8 cellular contexts compared by ENCODE assay signal in the genomic region with DNA sequence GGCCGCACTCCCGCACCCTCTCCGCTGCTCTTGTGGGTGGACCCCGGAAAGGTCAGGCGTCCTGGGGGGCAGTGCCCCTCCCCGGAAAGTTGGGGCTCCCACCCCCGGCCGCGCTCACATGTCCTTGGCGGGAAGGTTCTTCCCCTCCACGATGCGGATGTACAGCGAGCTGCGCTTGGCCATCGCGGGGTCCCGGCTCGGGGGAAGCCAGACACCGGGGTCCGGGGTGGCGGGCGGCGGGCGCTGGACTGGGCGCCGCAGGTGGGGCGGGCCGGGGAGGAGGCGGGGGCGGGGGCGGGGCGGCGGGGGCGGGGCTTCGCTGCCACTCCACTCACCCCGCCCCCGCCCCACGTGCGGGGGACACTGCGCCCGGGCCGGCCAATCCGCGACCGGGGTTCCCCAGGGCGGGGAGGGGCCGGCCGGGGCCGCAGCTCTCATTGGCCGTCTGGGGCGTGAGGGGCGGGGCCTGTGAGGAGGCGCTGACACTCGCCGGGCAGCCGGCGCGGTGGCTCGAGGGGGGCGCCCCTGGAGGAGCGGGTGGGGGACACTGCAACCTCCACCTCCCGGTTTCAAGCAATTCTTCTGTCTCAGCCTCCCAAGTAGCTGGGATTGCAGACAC. TPM values are rescaled to one million over a fixed set of nuclear protein-coding genes. Genes with fewer than 3 reads are reported as not detected.
DNase-seq lines count a peak whose midpoint lies in the region; ATAC-seq, FAIRE-seq and TF ChIP-seq lines count a peak whose summit lies in the region.
"Not testable (repeated sequence)": the region's sequence is repeated elsewhere in the genome, so short reads cannot be mapped to it uniquely, and the experiment has no call there.

A gene (minus strand): TSS at position 250 of the 619 bp plus-strand sequence. CDS start 67 bp downstream, at position 183.

- not testable (repeated sequence) for H3K27ac Mint-ChIP-seq in activated CD8-positive, alpha-beta memory T cell treated with anti-CD3 and anti-CD28 coated beads, Interleukin-2, amount 10 ng/mL, durations not matched to agents 7 days and 5 days

- in situ Hi-C loops in HepG2 (cut with HindIII; ENCODE audit: extremely low pct_ligation_motif_present, low pct_unique_long_range_greater_than_20kb), result not testable (repeated sequence)

- peak; percentile 73 for ATAC-seq in GM19035 (IDR thresholded peaks at IDR 0.05; ENCODE audit: unreplicated experiment)
- ATAC-seq in HG02884 (IDR thresholded peaks at IDR 0.05; ENCODE audit: unreplicated experiment), result peak; percentile 57
- peak; percentile 99 for ATAC-seq in activated CD8-positive, alpha-beta memory T cell treated with anti-CD3 and anti-CD28 coated beads, Interleukin-2, amount 10 ng/mL, durations not matched to agents 7 days and 5 days
- peak; percentile 82 for ATAC-seq in HepG2

- H2AFZ ChIP-seq in MM.1S (ENCODE audit: low read length); HepG2 (ENCODE audit: low read length): not testable (repeated sequence)

- not testable (repeated sequence) for TF ChIP-seq CTCF in AG09309 (IDR thresholded peaks at IDR 0.05; ENCODE audit: control insufficient read depth, insufficient read depth, low read depth, low read length, missing control alignments); MM.1S (IDR thresholded peaks at IDR 0.05; ENCODE audit: low read length); HepG2 (CRISPR knock-in tag; IDR thresholded peaks at IDR 0.05)

- not testable (repeated sequence) for H3K27ac ChIP-seq in MM.1S (ENCODE audit: low read length); HepG2 (ENCODE audit: extremely low read length, insufficient read depth, low read length)
- H3K27ac ChIP-seq in skin epidermis, result peak within 1 kb of the TSS in 1 of 21 experiments; percentile 51

- POLR2A ChIA-PET in HepG2 (lab: Yijun Ruan, JAX), result not testable (repeated sequence)

- not testable (repeated sequence) for H3K4me1 Mint-ChIP-seq in activated CD8-positive, alpha-beta memory T cell treated with anti-CD3 and anti-CD28 coated beads, Interleukin-2, amount 10 ng/mL, durations not matched to agents 7 days and 5 days

- H3K4me3 ChIP-seq in AG09309 (ENCODE audit: control insufficient read depth, low read depth, low read length) (peak within 1 kb of the TSS; percentile 35), MM.1S (ENCODE audit: low read length) (peak within 1 kb of the TSS; percentile 51; the same call in 1 of the 2 replicates), HepG2 (replicated peaks in 1 of 3; ENCODE audit: insufficient read depth in 1 of 3, low read depth in 2 of 3, low read length in 3 of 3) (peak within 1 kb of the TSS in 2 of 3 experiments; percentile 46 to 47; a peak in 3 of 6 replicates), skin epidermis (peak within 1 kb of the TSS; percentile 27 to 46 (median 30))

- CTCF ChIA-PET in activated CD8-positive, alpha-beta memory T cell treated with anti-CD3 and anti-CD28 coated beads, Interleukin-2, amount 10 ng/mL, durations not matched to agents 7 days and 5 days (lab: Charles Lee); HepG2 (lab: Yijun Ruan, JAX; ENCODE audit: low intra/inter-chr PET ratio, low total read pairs): not testable (repeated sequence)

- not testable (repeated sequence) for BruUV-seq in HepG2 (replicated peaks; lab: Mats Ljungman, UMichigan)

- not testable (repeated sequence) for H3K4me2 ChIP-seq in MM.1S (ENCODE audit: low read depth, low read length)
- H3K4me2 ChIP-seq in HepG2 (ENCODE audit: low read depth, low read length), result peak within 1 kb of the TSS; percentile 36; the same call in 1 of the 2 replicates

- not testable (repeated sequence) for H3K9me3 ChIP-seq in MM.1S (replicated peaks; ENCODE audit: insufficient read depth, low read length); HepG2 (ENCODE audit: low read length)

- not testable (repeated sequence) for DNase-seq in AG09309 (ENCODE audit: low read depth); HepG2 (ENCODE audit: low spot score)
- peak; percentile 28 for DNase-seq in MM.1S
- DNase-seq in activated CD8-positive, alpha-beta memory T cell treated with anti-CD3 and anti-CD28 coated beads, Interleukin-2, amount 10 ng/mL, durations not matched to agents 7 days and 5 days, result peak; percentile 50
- peak; percentile 33 for DNase-seq in effector CD4-positive, alpha-beta T cell

- H3K9me2 ChIP-seq in MM.1S (replicated peaks; ENCODE audit: insufficient read depth, low read length), result not testable (repeated sequence)

- H3K9me3 Mint-ChIP-seq in activated CD8-positive, alpha-beta memory T cell treated with anti-CD3 and anti-CD28 coated beads, Interleukin-2, amount 10 ng/mL, durations not matched to agents 7 days and 5 days (ENCODE audit: low read depth), result not testable (repeated sequence)

- not testable (repeated sequence) for TF ChIP-seq RAD21 in HepG2 (CRISPR knock-in tag; IDR thresholded peaks at IDR 0.05)

- H3K79me2 ChIP-seq in MM.1S (ENCODE audit: low read length); HepG2 (ENCODE audit: insufficient read depth, low read length): not testable (repeated sequence)

- not testable (repeated sequence) for H3K4me3 Mint-ChIP-seq in activated CD8-positive, alpha-beta memory T cell treated with anti-CD3 and anti-CD28 coated beads, Interleukin-2, amount 10 ng/mL, durations not matched to agents 7 days and 5 days

- intact Hi-C loops in HepG2 (cut with micrococcal nuclease; ENCODE audit: unreplicated experiment), result not testable (repeated sequence)

- H3K36me3 ChIP-seq in MM.1S (replicated peaks; ENCODE audit: insufficient read depth, low read length); HepG2 (replicated peaks in 1 of 2; ENCODE audit: control insufficient read depth in 1 of 2, insufficient read depth in 2 of 2, low read length in 2 of 2): not testable (repeated sequence)

- H3K36me3 Mint-ChIP-seq in activated CD8-positive, alpha-beta memory T cell treated with anti-CD3 and anti-CD28 coated beads, Interleukin-2, amount 10 ng/mL, durations not matched to agents 7 days and 5 days, result not testable (repeated sequence)

- not testable (repeated sequence) for H3K27me3 ChIP-seq in MM.1S (replicated peaks; ENCODE audit: insufficient read depth, low read length); HepG2 (ENCODE audit: control insufficient read depth in 1 of 2, insufficient read depth in 2 of 2, low read length in 2 of 2)

- not testable (repeated sequence) for H3K27me3 Mint-ChIP-seq in activated CD8-positive, alpha-beta memory T cell treated with anti-CD3 and anti-CD28 coated beads, Interleukin-2, amount 10 ng/mL, durations not matched to agents 7 days and 5 days

- not testable (repeated sequence) for H3K4me1 ChIP-seq in MM.1S (ENCODE audit: low read length); HepG2 (ENCODE audit: insufficient read depth, low read length)

- H3K9ac ChIP-seq in MM.1S (ENCODE audit: low read length); HepG2 (ENCODE audit: insufficient read depth, low read depth, low read length): not testable (repeated sequence)

- WGBS in HepG2 (ENCODE audit: low lambda C conversion rate), result no CpG with 5 or more reads among the region's 62 CpGs

- TF ChIP-seq POLR2A in HepG2 (IDR thresholded peaks at IDR 0.05; ENCODE audit: insufficient read depth in 1 of 2, low read depth in 2 of 2, low read length in 2 of 2), result not testable (repeated sequence)

- H3F3A ChIP-seq in MM.1S (ENCODE audit: insufficient read depth, low read length), result not testable (repeated sequence)

- TF ChIP-seq EP300 in HepG2 (IDR thresholded peaks at IDR 0.05; ENCODE audit: low read depth in 2 of 2, low read length in 2 of 2); HepG2 (CRISPR knock-in tag; IDR thresholded peaks at IDR 0.05; ENCODE audit: borderline replicate concordance): not testable (repeated sequence)

- H4K20me1 ChIP-seq in MM.1S (ENCODE audit: insufficient read depth, low read length); HepG2 (ENCODE audit: insufficient read depth, low read length): not testable (repeated sequence)

- FAIRE-seq in HepG2 (lab: Jason Lieb, UNC), result not testable (repeated sequence)

TF ChIP-seq in HepG2, 621 proteins besides CTCF, POLR2A, EP300 and RAD21 (continues in another document):
- TF ChIP-seq KDM2A (CRISPR knock-in tag; IDR thresholded peaks at IDR 0.05; ENCODE audit: borderline replicate concordance, low read depth) (peak; percentile 41; the same call in 1 of the 2 replicates), GABPB1 (CRISPR knock-in tag; IDR thresholded peaks at IDR 0.05) (peak; percentile 12; the same call in 1 of the 2 replicates)

RNA-seq across cellular contexts. Expression of the gene that starts here (rescaled TPM):
- 10 to 100 TPM; 29.2 to 39.3 TPM for total RNA-seq in activated CD8-positive, alpha-beta memory T cell treated with anti-CD3 and anti-CD28 coated beads, Interleukin-2, amount 10 ng/mL, durations not matched to agents 7 days and 5 days
- total RNA-seq in HepG2 (2016; rRNA removed; fragmentation: Illumina TruSeq; extraction: Trizol), result 0.59 and 1.1 TPM in 2 replicates
- 1.4 and 1.8 TPM in 2 replicates for total RNA-seq in HepG2 (2016; cell fraction: cytosol; rRNA removed; fragmentation: Illumina TruSeq; extraction: Trizol; ENCODE audit: low read depth)
- 0.52 and 0.82 TPM in 2 replicates for total RNA-seq in HepG2 (2016; cell fraction: insoluble cytoplasmic fraction; rRNA removed; fragmentation: Illumina TruSeq; extraction: Trizol)
- 0.37 and 0.62 TPM in 2 replicates for total RNA-seq in HepG2 (2016; cell fraction: membrane; rRNA removed; fragmentation: Illumina TruSeq; extraction: Trizol)
- 1.9 and 2.1 TPM in 2 replicates for total RNA-seq in HepG2 (2016; cell fraction: nucleus; rRNA removed; fragmentation: Illumina TruSeq; extraction: Trizol)
- polyA plus RNA-seq in HepG2 (2011; rRNA removed), result 1.6 and 3.2 TPM in 2 replicates
- polyA plus RNA-seq in HepG2 (2011; cell fraction: cytosol; rRNA removed), result 1.0 and 1.1 TPM in 2 replicates
- polyA plus RNA-seq in HepG2 (2011; cell fraction: nucleus; rRNA removed), result 23.8 and 32.1 TPM in 2 replicates
- 4.0 and 5.4 TPM in 2 replicates for polyA plus RNA-seq in HepG2 (2012)
- polyA plus RNA-seq in HepG2 (2016; cell fraction: cytosol; fragmentation: Illumina TruSeq; extraction: Trizol; ENCODE audit: low read depth), result 0.06 and 0.48 TPM in 2 replicates
- polyA plus RNA-seq in HepG2 (2016; cell fraction: insoluble cytoplasmic fraction; fragmentation: Illumina TruSeq; extraction: Trizol; ENCODE audit: low read depth), result 0.85 and 1.1 TPM in 2 replicates
- 0.66 and 0.69 TPM in 2 replicates for polyA plus RNA-seq in HepG2 (2016; cell fraction: membrane; fragmentation: Illumina TruSeq; extraction: Trizol; ENCODE audit: low read depth)
- polyA plus RNA-seq in HepG2 (2016; cell fraction: nucleus; fragmentation: Illumina TruSeq; extraction: Trizol; ENCODE audit: insufficient read depth, low read depth), result 4.0 and 7.7 TPM in 2 replicates
- polyA minus RNA-seq in HepG2 (2011; rRNA and poly(A)+ RNA removed; ENCODE audit: low replicate concordance), result 7.6 and 23.5 TPM in 2 replicates
- 1.2 and 1.7 TPM in 2 replicates for polyA minus RNA-seq in HepG2 (2011; cell fraction: cytosol; rRNA and poly(A)+ RNA removed)
- polyA minus RNA-seq in HepG2 (2011; cell fraction: nucleus; rRNA and poly(A)+ RNA removed), result 5.1 and 8.9 TPM in 2 replicates

Comparison
In these comparisons a context has a peak if more than half of its experiments do, and no peak if none do; other contexts are left out.
1. RNA of the gene that starts here (total RNA-seq): 29.2 to 39.3 TPM in activated CD8-positive, alpha-beta memory T cell treated with anti-CD3 and anti-CD28 coated beads, Interleukin-2, amount 10 ng/mL, durations not matched to agents 7 days and 5 days; 0.37 to 2.1 TPM in HepG2; every median in the first group is over 4 times any median in the second.
2. Peak in every context shown above with its lines, with median percentiles within 50 percentile points of each other: H3K4me3 ChIP-seq and ATAC-seq.